ENCODE assay signal across 8 cellular contexts in the genomic region with DNA sequence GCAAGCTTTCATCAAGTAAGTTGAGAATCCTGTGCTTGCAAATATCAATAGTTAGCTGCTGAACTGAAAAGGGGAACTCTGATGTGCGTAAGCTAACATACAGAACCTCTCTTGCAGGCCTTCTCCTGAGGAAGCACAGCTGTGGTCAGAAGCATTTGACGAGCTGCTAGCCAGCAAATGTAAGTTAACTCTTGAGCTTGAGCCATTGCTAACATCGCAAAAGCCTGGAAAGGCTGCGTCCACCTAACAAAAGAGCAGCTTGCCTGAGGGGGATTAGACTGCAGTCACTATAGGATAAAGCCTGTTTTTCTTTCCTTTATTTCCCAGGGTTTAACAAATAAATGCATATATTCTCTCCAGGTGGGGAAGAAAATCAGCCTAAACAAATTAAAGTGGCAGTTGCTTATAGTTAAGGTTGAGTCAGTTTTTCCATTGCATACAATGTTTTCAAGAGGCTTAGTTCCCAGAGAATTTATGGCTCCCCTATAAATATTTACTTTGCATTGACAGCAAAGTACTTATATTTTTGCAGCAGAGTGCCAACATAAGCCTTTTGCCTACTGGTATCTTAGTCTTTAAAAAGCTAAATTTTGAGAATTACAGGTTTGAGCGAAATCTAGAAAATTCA.
DNase-seq lines count a peak whose midpoint lies in the region; ATAC-seq and TF ChIP-seq lines count a peak whose summit lies in the region.

No MANE protein-coding gene starts in this region.

- H3K9me3 Mint-ChIP-seq in activated naive CD4-positive, alpha-beta T cell treated with anti-CD3 and anti-CD28 coated beads, Interleukin-2, amount 50 U/mL, for 24 hours = no peaks in the 10 kb centered on the region
- no peaks in the 10 kb centered on the region for H3K9me3 Mint-ChIP-seq in activated naive CD8-positive, alpha-beta T cell (ENCODE audit: low read depth)

- intact Hi-C loops in tibial artery (cut with DNase I; ENCODE audit: low total_unique reads) = no loop called here

- peak overlapping the region; percentile 84 to 87 for H3K27ac ChIP-seq in tibial artery

- peaks cover 0 to 8% (median 7%) of the 10 kb centered on the region in 3 donors for H3K36me3 ChIP-seq in tibial artery

- H3K4me3 ChIP-seq in tibial artery = peak overlapping the region; percentile 72 to 88

- H3K4me1 Mint-ChIP-seq in activated naive CD4-positive, alpha-beta T cell treated with anti-CD3 and anti-CD28 coated beads, Interleukin-2, amount 50 U/mL, for 24 hours = peaks cover 34% of the 10 kb centered on the region
- H3K4me1 Mint-ChIP-seq in activated naive CD8-positive, alpha-beta T cell (ENCODE audit: low read depth) = peaks cover 39% of the 10 kb centered on the region

- ATAC-seq in HG03354 (IDR thresholded peaks at IDR 0.05; ENCODE audit: poor library complexity, severe bottlenecking, unreplicated experiment) = no peak

- H3K4me3 Mint-ChIP-seq in activated naive CD4-positive, alpha-beta T cell treated with anti-CD3 and anti-CD28 coated beads, Interleukin-2, amount 50 U/mL, for 24 hours = peak overlapping the region; percentile 99
- peak overlapping the region; percentile 98 for H3K4me3 Mint-ChIP-seq in activated naive CD8-positive, alpha-beta T cell

- peaks cover 1% of the 10 kb centered on the region for H3K36me3 Mint-ChIP-seq in activated naive CD4-positive, alpha-beta T cell treated with anti-CD3 and anti-CD28 coated beads, Interleukin-2, amount 50 U/mL, for 24 hours
- no peaks in the 10 kb centered on the region for H3K36me3 Mint-ChIP-seq in activated naive CD8-positive, alpha-beta T cell

- peaks cover 0 to 24% (median 8%) of the 10 kb centered on the region in 4 donors for H3K4me1 ChIP-seq in tibial artery

- no peaks in the 10 kb centered on the region for H3K9me3 ChIP-seq in tibial artery

- H3K27me3 ChIP-seq in tibial artery = no peaks in the 10 kb centered on the region

- no peaks in the 10 kb centered on the region for H3K27me3 Mint-ChIP-seq in activated naive CD4-positive, alpha-beta T cell treated with anti-CD3 and anti-CD28 coated beads, Interleukin-2, amount 50 U/mL, for 24 hours
- no peaks in the 10 kb centered on the region for H3K27me3 Mint-ChIP-seq in activated naive CD8-positive, alpha-beta T cell

- H3K27ac Mint-ChIP-seq in activated naive CD4-positive, alpha-beta T cell treated with anti-CD3 and anti-CD28 coated beads, Interleukin-2, amount 50 U/mL, for 24 hours = no peak overlapping the region
- H3K27ac Mint-ChIP-seq in activated naive CD8-positive, alpha-beta T cell = no peak overlapping the region

- TF ChIP-seq CTCF in tibial artery (IDR thresholded peaks at IDR 0.05) = no peak

- DNase-seq in activated naive CD4-positive, alpha-beta T cell treated with anti-CD3 and anti-CD28 coated beads, Interleukin-2, amount 50 U/mL, for 16 hours = no peak
- DNase-seq in Kasumi-1 (lab: John Stamatoyannopoulos, UW) (peak; percentile 90 to 91), islet precursor cell (peak; percentile 55), tibial artery (peak; percentile 32 to 66), D341Med (ENCODE audit: low spot score) (no peak)

Comparison
In these comparisons a context has a peak if more than half of its experiments do, and no peak if none do; other contexts are left out.
1. DNase-seq: peak in Kasumi-1 (2 of 2), islet precursor cell (single experiment) and tibial artery (2 of 2); none in activated naive CD4-positive, alpha-beta T cell treated with anti-CD3 and anti-CD28 coated beads, Interleukin-2, amount 50 U/mL, for 16 hours (single experiment) and D341Med (single experiment).